In the genomic region with DNA sequence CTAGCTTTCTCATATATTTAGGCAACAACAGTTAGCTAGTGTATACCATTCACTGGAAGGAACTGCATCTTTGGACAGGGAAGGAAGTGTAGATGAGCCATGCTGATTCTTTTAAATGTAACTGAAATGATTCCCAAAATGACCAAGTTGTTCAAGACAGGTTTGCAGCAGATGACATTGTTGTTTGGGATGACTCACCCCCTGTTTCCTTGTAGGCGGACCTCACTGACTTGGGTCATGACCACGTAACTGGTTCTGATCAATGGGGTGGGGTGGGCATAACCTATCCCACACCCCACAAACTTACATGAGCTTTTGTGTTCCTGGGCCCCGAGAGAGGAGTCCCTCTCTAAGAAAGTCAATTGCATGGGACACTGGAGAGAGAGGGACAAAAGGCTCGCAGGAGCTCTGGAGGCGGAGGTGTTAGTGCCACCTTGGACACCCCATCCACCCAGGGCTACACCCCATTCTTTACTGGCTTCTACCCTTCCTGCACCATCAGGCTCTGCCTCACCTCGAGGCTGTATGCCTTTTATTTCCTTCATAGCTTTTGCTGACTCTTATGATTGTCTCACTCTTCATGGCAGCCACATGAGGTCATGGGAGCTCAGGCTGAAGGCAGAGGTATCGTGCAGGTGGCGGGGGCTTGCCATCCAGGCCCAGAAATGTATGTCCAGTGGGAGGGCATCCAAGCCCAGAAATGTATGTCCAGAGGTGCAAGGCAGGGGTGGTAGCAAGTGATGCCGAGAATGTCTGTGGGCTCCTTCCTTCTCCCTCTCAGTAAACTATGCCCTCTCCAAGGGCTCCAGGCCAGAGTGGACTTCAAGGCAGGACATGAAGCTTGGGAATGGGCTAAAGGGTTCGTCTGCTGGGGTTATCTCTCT, we compare ENCODE assay signal across 1 cellular context.
TF ChIP-seq lines count a peak whose summit lies in the region.

No MANE protein-coding gene starts in this region.

TF ChIP-seq in A549, 52 proteins besides CTCF, POLR2A, EP300 and RAD21:
- no peak for TF ChIP-seq KDM1A (IDR thresholded peaks at IDR 0.05; ENCODE audit: low read depth)
- TF ChIP-seq FOSL2 (IDR thresholded peaks at IDR 0.05), result no peak
- peak; percentile 27; the same call in 1 of the 2 replicates for TF ChIP-seq FOSL2 (CRISPR knock-in tag; IDR thresholded peaks at IDR 0.05)
- TF ChIP-seq HEYL (CRISPR knock-in tag; IDR thresholded peaks at IDR 0.05), result no peak
- TF ChIP-seq RNF2 (IDR thresholded peaks at IDR 0.05; ENCODE audit: borderline replicate concordance, low read depth), result no peak
- no peak for TF ChIP-seq HOXB13 (CRISPR knock-in tag; IDR thresholded peaks at IDR 0.05; ENCODE audit: low read depth)
